Comparison of ENCODE assay signal across 21 cellular contexts in the genomic region with DNA sequence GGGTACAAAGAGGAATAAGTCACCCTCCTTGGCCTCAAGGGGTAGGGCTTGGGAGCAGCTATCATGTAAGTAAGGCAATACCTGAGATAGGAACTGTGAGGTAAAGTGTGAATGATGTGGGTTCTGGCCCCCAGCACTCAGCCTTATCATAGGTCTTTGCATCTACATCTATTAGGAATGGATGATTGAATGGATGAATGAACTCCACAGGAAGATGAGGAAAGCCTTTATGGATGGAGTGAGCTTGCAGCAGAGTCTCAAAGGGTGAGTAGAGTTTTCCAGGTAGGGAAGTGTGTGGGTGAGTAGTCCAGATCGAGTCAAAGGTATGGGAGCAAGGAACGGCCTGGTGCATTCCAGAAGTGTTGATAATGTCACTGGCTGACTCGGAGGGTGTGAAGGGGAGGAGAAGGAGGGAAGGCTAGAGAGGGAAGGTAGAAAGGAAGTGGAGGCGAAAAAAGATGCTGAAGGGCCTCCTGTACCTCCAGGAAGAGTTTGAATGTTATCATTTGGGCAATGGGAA.
"Had no signal": no experiment of that assay in that cellular context is flagged by ENCODE, and none has a peak within 500 bp of the region (broad histone marks: within the 10 kb centered on the region; RNA-seq: fewer than 3 reads in every experiment).

No MANE protein-coding gene starts in this region.

- DNase-seq: activated B cell treated with CpG ODN at 0.5 μM for 24 hours; activated CD4-positive, alpha-beta T cell treated with anti-CD3 and anti-CD28 coated beads for 36 hours; activated CD4-positive, alpha-beta T cell treated with anti-CD3 and anti-CD28 coated beads, Interleukin-2, amount 50 U/mL, for 4 hours; activated CD8-positive, alpha-beta memory T cell treated with anti-CD3 and anti-CD28 coated beads for 24 hours; activated CD8-positive, alpha-beta memory T cell treated with anti-CD3 and anti-CD28 coated beads, Interleukin-2, amount 50 U/mL, for 4 hours; activated effector memory CD4-positive, alpha-beta T cell treated with Interleukin-2 at 50 U/mL for 16 hours; activated naive CD4-positive, alpha-beta T cell treated with anti-CD3 and anti-CD28 coated beads, Interleukin-2, amount 10 ng/mL, durations not matched to agents 7 days and 5 days; activated T-cell treated with anti-CD3 and anti-CD28 coated beads, Interleukin-2, amount 50 U/mL, for 4 hours; amygdala; cortex of kidney; foreskin melanocyte; right lobe of liver; stimulated activated CD4-positive, alpha-beta T cell treated with anti-CD3 and anti-CD28 coated beads, Interleukin-1b, Interleukin-23, amount 100 ng/mL, for 48 hours; T-helper 17 cell; transverse colon; uterus had no signal

- H3K4me3 ChIP-seq: cardiac muscle cell, right lobe of liver, skin epidermis, transverse colon, uterus had no signal

- H3K4me1 Mint-ChIP-seq: activated B cell treated with CpG ODN at 0.5 μM for 24 hours; activated naive CD4-positive, alpha-beta T cell treated with anti-CD3 and anti-CD28 coated beads, Interleukin-2, amount 10 ng/mL, durations not matched to agents 7 days and 5 days; memory B cell; nephron; T-helper 17 cell had no signal

- H3K9me3 Mint-ChIP-seq: activated B cell treated with CpG ODN at 0.5 μM for 24 hours; activated naive CD4-positive, alpha-beta T cell treated with anti-CD3 and anti-CD28 coated beads, Interleukin-2, amount 10 ng/mL, durations not matched to agents 7 days and 5 days; activated T-cell treated with anti-CD3 and anti-CD28 coated beads, Interleukin-2, amount 50 U/mL, for 4 hours; memory B cell; stimulated activated memory B cell treated with anti-CD40 and anti-IgM and Interleukin-4, amounts not matched to agents 10 μg/mL and 1 μg/mL and 100 μg/mL, for 72 hours had no signal

- H3K27ac ChIP-seq: cardiac muscle cell, right lobe of liver, skin epidermis, transverse colon, uterus had no signal

- H3K27me3 ChIP-seq: cardiac muscle cell, right lobe of liver, transverse colon, uterus had no signal

- H3K27ac Mint-ChIP-seq: activated B cell treated with CpG ODN at 0.5 μM for 24 hours; activated CD4-positive, alpha-beta T cell treated with anti-CD3 and anti-CD28 coated beads for 36 hours; activated naive CD4-positive, alpha-beta T cell treated with anti-CD3 and anti-CD28 coated beads, Interleukin-2, amount 10 ng/mL, durations not matched to agents 7 days and 5 days; memory B cell; nephron; stimulated activated memory B cell treated with anti-CD40 and anti-IgM and Interleukin-4, amounts not matched to agents 10 μg/mL and 1 μg/mL and 100 μg/mL, for 72 hours; T-helper 17 cell had no signal

- H3K36me3 ChIP-seq: cardiac muscle cell, right lobe of liver, transverse colon, uterus had no signal

- H3K9me3 ChIP-seq: right lobe of liver, transverse colon, uterus had no signal

- ATAC-seq: activated CD4-positive, alpha-beta T cell treated with anti-CD3 and anti-CD28 coated beads for 36 hours; activated T-cell treated with anti-CD3 and anti-CD28 coated beads, Interleukin-2, amount 50 U/mL, for 4 hours; right lobe of liver; T-helper 17 cell had no signal

- H3K4me3 Mint-ChIP-seq: activated B cell treated with CpG ODN at 0.5 μM for 24 hours; activated CD4-positive, alpha-beta T cell treated with anti-CD3 and anti-CD28 coated beads for 36 hours; activated naive CD4-positive, alpha-beta T cell treated with anti-CD3 and anti-CD28 coated beads, Interleukin-2, amount 10 ng/mL, durations not matched to agents 7 days and 5 days; activated T-cell treated with anti-CD3 and anti-CD28 coated beads, Interleukin-2, amount 50 U/mL, for 4 hours; memory B cell; nephron; stimulated activated memory B cell treated with anti-CD40 and anti-IgM and Interleukin-4, amounts not matched to agents 10 μg/mL and 1 μg/mL and 100 μg/mL, for 72 hours; T-helper 17 cell had no signal

- H3K36me3 Mint-ChIP-seq: activated naive CD4-positive, alpha-beta T cell treated with anti-CD3 and anti-CD28 coated beads, Interleukin-2, amount 10 ng/mL, durations not matched to agents 7 days and 5 days; memory B cell; stimulated activated memory B cell treated with anti-CD40 and anti-IgM and Interleukin-4, amounts not matched to agents 10 μg/mL and 1 μg/mL and 100 μg/mL, for 72 hours had no signal

- H3K4me1 ChIP-seq: right lobe of liver, transverse colon, uterus had no signal
